20 cellular contexts compared by ENCODE assay signal in the genomic region with DNA sequence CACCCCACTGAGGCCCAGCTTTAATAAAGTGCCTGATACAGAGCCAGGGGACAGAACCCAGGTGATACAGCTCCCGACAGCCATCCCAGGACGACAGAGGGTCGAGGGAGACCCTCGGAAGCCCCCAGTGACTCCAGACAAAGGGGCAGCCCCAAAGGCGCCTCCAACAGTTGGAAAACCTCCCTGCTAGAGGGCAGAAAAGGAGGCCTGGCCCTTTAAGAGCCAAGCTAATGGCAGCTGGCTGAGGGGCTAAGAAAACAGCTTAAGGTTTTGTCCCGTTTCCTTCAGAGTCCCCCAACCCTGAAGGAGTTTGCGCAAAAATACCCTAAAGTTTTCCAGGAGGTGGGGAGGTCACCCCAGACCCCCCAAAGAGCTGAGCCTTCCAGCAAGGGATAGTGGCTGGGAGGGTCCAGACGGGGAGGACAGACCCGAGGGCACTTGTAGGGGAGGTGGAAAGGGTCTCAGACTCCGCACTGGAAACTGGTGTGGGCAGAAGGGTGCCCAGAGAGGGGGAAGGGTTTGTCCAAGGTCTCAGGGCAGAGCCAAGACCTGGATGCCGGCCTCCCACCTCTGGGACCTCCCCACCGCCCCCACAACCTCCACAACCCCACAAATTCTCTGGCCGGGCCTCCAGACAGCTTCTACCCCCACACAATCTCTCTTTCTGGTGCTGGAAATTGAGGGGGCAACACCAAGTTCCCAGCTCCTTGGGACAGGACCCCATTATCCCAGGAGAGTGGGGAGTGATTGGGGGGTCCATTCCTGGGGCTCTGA. TPM values are rescaled to one million over a fixed set of nuclear protein-coding genes. Genes with fewer than 3 reads are reported as not detected.
DNase-seq lines count a peak whose midpoint lies in the region; ATAC-seq, FAIRE-seq and TF ChIP-seq lines count a peak whose summit lies in the region.
"Had no signal": no experiment of that assay in that cellular context is flagged by ENCODE, and none has a peak within 500 bp of the region (broad histone marks: within the 10 kb centered on the region; RNA-seq: fewer than 3 reads in every experiment).

No MANE protein-coding gene starts in this region.

- H3K9ac ChIP-seq in mammary epithelial cell (ENCODE audit: insufficient read depth, low read length) (no peak overlapping the region), endothelial cell of umbilical vein (replicated peaks; ENCODE audit: extremely low read depth, insufficient read depth, low read length) (no peak overlapping the region)

- no peaks in the 10 kb centered on the region for H3K27me3 ChIP-seq in breast epithelium
- no peaks in the 10 kb centered on the region for H3K27me3 ChIP-seq in mammary epithelial cell (ENCODE audit: insufficient read depth, low read length)
- no peaks in the 10 kb centered on the region for H3K27me3 ChIP-seq in endothelial cell of umbilical vein (ENCODE audit: control insufficient read depth in 2 of 2, insufficient read depth in 2 of 2, low read length in 2 of 2)
- H3K27me3 ChIP-seq: brain microvascular endothelial cell, thyroid gland had no signal

- CTCF ChIA-PET in mammary epithelial cell (lab: Charles Lee; ENCODE audit: low non-redundant PET): no interaction called here
- CTCF ChIA-PET in RWPE1 (lab: Yijun Ruan, JAX): interaction anchor here (0.5 kb wide), 1 partner anchor 17 kb away, joined by 5 read pairs; no protein-coding TSS in a partner anchor
- CTCF ChIA-PET in endothelial cell of umbilical vein (lab: Charles Lee): interaction anchor here (0.9 to 1.5 kb wide), 6 partner anchors 16 to 151 kb away, joined by 3 to 5 read pairs (median 3); a partner anchor contains a TSS

- ATAC-seq in stimulated activated effector memory CD8-positive, alpha-beta T cell treated with anti-CD3 and anti-CD28 coated beads, Interleukin-12 subunit alpha, Interleukin-12 subunit beta, amount 100 ng/mL, for 72 hours: no peak
- no peak for ATAC-seq in left colon
- ATAC-seq: naive thymus-derived CD4-positive, alpha-beta T cell had no signal

- H3K4me2 ChIP-seq in mammary epithelial cell (ENCODE audit: insufficient read depth, low read depth, low read length): no peak overlapping the region
- H3K4me2 ChIP-seq in endothelial cell of umbilical vein (ENCODE audit: insufficient read depth, low read length): no peak overlapping the region
- H3K4me2 ChIP-seq: A549 had no signal

- H3K27ac ChIP-seq in breast epithelium (peak overlapping the region; percentile 17 to 71), mammary epithelial cell (ENCODE audit: insufficient read depth, low read depth, low read length) (no peak overlapping the region), RWPE1 (peak overlapping the region; percentile 48), endothelial cell of umbilical vein (ENCODE audit: insufficient read depth, low read depth, low read length) (no peak overlapping the region)
- H3K27ac ChIP-seq: A549, brain microvascular endothelial cell had no signal

- intact Hi-C loops in breast epithelium (cut with DNase I; ENCODE audit: low total_unique reads): no loop called here
- intact Hi-C loops in mammary epithelial cell (cut with micrococcal nuclease): no loop called here
- intact Hi-C loops in endothelial cell of umbilical vein (cut with micrococcal nuclease): no loop called here
- intact Hi-C loops in left colon (cut with DNase I, micrococcal nuclease): no loop called here

- dilution Hi-C loops in mammary epithelial cell (cut with HindIII; ENCODE audit: low sequenced_read_pairs) (no loop called here), endothelial cell of umbilical vein (cut with MboI; ENCODE audit: extremely low pct_ligation_motif_present, low sequenced_read_pairs) (no loop called here)

- H2AFZ ChIP-seq in mammary epithelial cell (ENCODE audit: low read depth, low read length) (no peak overlapping the region), endothelial cell of umbilical vein (ENCODE audit: low read depth, low read length) (no peak overlapping the region)

- H3K9me1 ChIP-seq in endothelial cell of umbilical vein (replicated peaks; ENCODE audit: control insufficient read depth, extremely low read depth, insufficient read depth, low read length): no peaks in the 10 kb centered on the region

- BruUV-seq in mammary epithelial cell (replicated peaks; lab: Mats Ljungman, UMichigan) (no TSS peak), endothelial cell of umbilical vein (replicated peaks; lab: Mats Ljungman, UMichigan) (TSS peak; percentile 24)

- peaks cover 43% of the 10 kb centered on the region for H3K4me1 Mint-ChIP-seq in stimulated activated effector memory CD8-positive, alpha-beta T cell treated with anti-CD3 and anti-CD28 coated beads, Interleukin-12 subunit alpha, Interleukin-12 subunit beta, amount 100 ng/mL, for 72 hours

- H3K27ac Mint-ChIP-seq in stimulated activated effector memory CD8-positive, alpha-beta T cell treated with anti-CD3 and anti-CD28 coated beads, Interleukin-12 subunit alpha, Interleukin-12 subunit beta, amount 100 ng/mL, for 72 hours: peak overlapping the region; percentile 81
- H3K27ac Mint-ChIP-seq: CD4-positive, alpha-beta T cell had no signal

- H4K20me1 ChIP-seq in mammary epithelial cell (ENCODE audit: insufficient read depth, low read length): no peaks in the 10 kb centered on the region
- no peaks in the 10 kb centered on the region for H4K20me1 ChIP-seq in endothelial cell of umbilical vein (replicated peaks; ENCODE audit: control insufficient read depth, extremely low read depth, insufficient read depth, low read length)

- H3K36me3 ChIP-seq in breast epithelium: peaks cover 9% of the 10 kb centered on the region
- H3K36me3 ChIP-seq in mammary epithelial cell (ENCODE audit: insufficient read depth, low read length): peaks cover 3% of the 10 kb centered on the region
- H3K36me3 ChIP-seq in endothelial cell of umbilical vein (ENCODE audit: control insufficient read depth in 2 of 2, extremely low read depth in 1 of 2, insufficient read depth in 2 of 2, low read length in 2 of 2): peaks cover 8 to 22% of the 10 kb centered on the region in 2 experiments

- FAIRE-seq in endothelial cell of umbilical vein (lab: Jason Lieb, UNC): no peak
- FAIRE-seq: A549 had no signal

- TF ChIP-seq POLR2A in breast epithelium (IDR thresholded peaks at IDR 0.05) (no peak), endothelial cell of umbilical vein (IDR thresholded peaks at IDR 0.05; ENCODE audit: low read depth, low read length) (no peak)

- no peak for TF ChIP-seq CTCF in breast epithelium (IDR thresholded peaks at IDR 0.05)
- TF ChIP-seq CTCF in mammary epithelial cell (conservative IDR thresholded peaks at IDR 0.05 in 1 of 2, IDR thresholded peaks at IDR 0.05 in 1 of 2; ENCODE audit: extremely low read depth in 1 of 2, insufficient read depth in 1 of 2, low read depth in 1 of 2, low read length in 2 of 2): no peak
- no peak for TF ChIP-seq CTCF in RWPE1 (conservative IDR thresholded peaks at IDR 0.05; ENCODE audit: low read depth)
- no peak for TF ChIP-seq CTCF in endothelial cell of umbilical vein (IDR thresholded peaks at IDR 0.05; ENCODE audit: extremely low read depth in 1 of 2, insufficient read depth in 1 of 2, low read depth in 1 of 2, low read length in 2 of 2)

- no peak overlapping the region for H3K4me3 ChIP-seq in breast epithelium
- no peak overlapping the region for H3K4me3 ChIP-seq in mammary epithelial cell (replicated peaks in 1 of 3; ENCODE audit: insufficient read depth in 1 of 3, low read depth in 2 of 3, low read length in 3 of 3)
- H3K4me3 ChIP-seq in endothelial cell of umbilical vein (replicated peaks in 1 of 3; ENCODE audit: insufficient read depth in 1 of 3, low read depth in 1 of 3, low read length in 3 of 3): no peak overlapping the region
- H3K4me3 ChIP-seq: A549, lower lobe of right lung, thyroid gland had no signal

- no peaks in the 10 kb centered on the region for H3K9me3 Mint-ChIP-seq in stimulated activated effector memory CD8-positive, alpha-beta T cell treated with anti-CD3 and anti-CD28 coated beads, Interleukin-12 subunit alpha, Interleukin-12 subunit beta, amount 100 ng/mL, for 72 hours
- H3K9me3 Mint-ChIP-seq: CD4-positive, alpha-beta T cell; naive thymus-derived CD4-positive, alpha-beta T cell had no signal

- H3K36me3 Mint-ChIP-seq in stimulated activated effector memory CD8-positive, alpha-beta T cell treated with anti-CD3 and anti-CD28 coated beads, Interleukin-12 subunit alpha, Interleukin-12 subunit beta, amount 100 ng/mL, for 72 hours: peaks cover 89% of the 10 kb centered on the region

- WGBS in mammary epithelial cell (ENCODE audit: low coverage, missing lambda C conversion rate): 75% methylated on average over 12 of the region's 13 CpGs

- DNase-seq in breast epithelium (ENCODE audit: low spot score in 2 of 2) (no peak), mammary epithelial cell (no peak), RWPE1 (ENCODE audit: low spot score) (no peak), endothelial cell of umbilical vein (ENCODE audit: low read depth, low spot score) (no peak), left colon (no peak), NCI-H1436 treated with DMSO at 0.1 percent for 48 hours (lab: John Stamatoyannopoulos, UW) (no peak)
- DNase-seq in stimulated activated effector memory CD8-positive, alpha-beta T cell treated with anti-CD3 and anti-CD28 coated beads, Interleukin-12 subunit alpha, Interleukin-12 subunit beta, amount 100 ng/mL, for 72 hours (ENCODE audit: low spot score in 2 of 2): no peak
- no peak for DNase-seq in activated CD4-positive, alpha-beta T cell treated with anti-CD3 and anti-CD28 coated beads for 1 hour
- DNase-seq: activated naive CD4-positive, alpha-beta T cell treated with anti-CD3 and anti-CD28 coated beads, Interleukin-2, amount 50 U/mL, for 16 hours; brain microvascular endothelial cell; CD4-positive, alpha-beta T cell; lower lobe of right lung; naive thymus-derived CD4-positive, alpha-beta T cell; NCI-H1417 treated with DMSO at 0.1 percent for 48 hours; NCI-H2171 treated with DMSO at 0.1 percent for 48 hours; RPMI8226; stimulated activated CD4-positive, alpha-beta T cell treated with anti-CD3 and anti-CD28 coated beads, Interleukin-12 subunit alpha, Interleukin-12 subunit beta, amount 100 ng/mL, for 4 hours; SW 1271; thyroid gland had no signal

- peaks cover 0 to 3% of the 10 kb centered on the region in 2 donors for H3K4me1 ChIP-seq in breast epithelium
- H3K4me1 ChIP-seq in mammary epithelial cell (ENCODE audit: insufficient read depth, low read length): no peaks in the 10 kb centered on the region
- H3K4me1 ChIP-seq in endothelial cell of umbilical vein (ENCODE audit: control insufficient read depth, extremely low read depth, insufficient read depth, low read length): peaks cover 8% of the 10 kb centered on the region

- no peak overlapping the region for H3K4me3 Mint-ChIP-seq in stimulated activated effector memory CD8-positive, alpha-beta T cell treated with anti-CD3 and anti-CD28 coated beads, Interleukin-12 subunit alpha, Interleukin-12 subunit beta, amount 100 ng/mL, for 72 hours
- H3K4me3 Mint-ChIP-seq: CD4-positive, alpha-beta T cell had no signal

- H3K9me3 ChIP-seq in breast epithelium (no peaks in the 10 kb centered on the region), mammary epithelial cell (replicated peaks; ENCODE audit: insufficient read depth, low read length) (no peaks in the 10 kb centered on the region), endothelial cell of umbilical vein (replicated peaks; ENCODE audit: control insufficient read depth, insufficient read depth, low read length) (no peaks in the 10 kb centered on the region)
- H3K9me3 ChIP-seq: A549, lower lobe of right lung, thyroid gland had no signal

- no peaks in the 10 kb centered on the region for H3K79me2 ChIP-seq in mammary epithelial cell (ENCODE audit: insufficient read depth, low read length)
- no peaks in the 10 kb centered on the region for H3K79me2 ChIP-seq in endothelial cell of umbilical vein (ENCODE audit: control insufficient read depth, insufficient read depth, low read length)

- POLR2A ChIA-PET in RWPE1 (lab: Yijun Ruan, JAX; ENCODE audit: low non-redundant PET): no interaction called here
- POLR2A ChIA-PET in endothelial cell of umbilical vein (lab: Charles Lee): interaction anchor here (0.7 to 1.4 kb wide), 2 partner anchors 9 to 19 kb away, joined by 3 read pairs; no protein-coding TSS in a partner anchor

- in situ Hi-C loops in mammary epithelial cell (cut with MboI; ENCODE audit: low sequenced_read_pairs in 2 of 2): no loop called here

RNA-seq across cellular contexts. Expression of a gene that starts 8.2 kb away (rescaled TPM):
- total RNA-seq in breast epithelium: 10 to 100 TPM; 23.5 to 30.2 (median 23.6) TPM
- 10 to 100 TPM; 42.0 to 57.9 TPM for total RNA-seq in mammary epithelial cell
- 65.8 TPM for polyA plus RNA-seq in mammary epithelial cell
- polyA minus RNA-seq in mammary epithelial cell: 52.1 TPM
- total RNA-seq in endothelial cell of umbilical vein: 113 and 115 TPM in 2 replicates
- polyA plus RNA-seq in endothelial cell of umbilical vein: 148 and 157 TPM in 2 replicates
- polyA plus RNA-seq in endothelial cell of umbilical vein (2011; cell fraction: cytosol; rRNA removed): 189 and 191 TPM in 2 replicates
- 108 and 134 TPM in 2 replicates for polyA plus RNA-seq in endothelial cell of umbilical vein (2011; cell fraction: nucleus; rRNA removed)
- polyA plus RNA-seq in endothelial cell of umbilical vein (2012): 173 and 181 TPM in 2 replicates
- polyA minus RNA-seq in endothelial cell of umbilical vein: 33.5 and 35.7 TPM in 2 replicates
- polyA minus RNA-seq in endothelial cell of umbilical vein (2011; cell fraction: cytosol; rRNA and poly(A)+ RNA removed): 36.3 TPM
- 5.2 TPM in 2 replicates for polyA minus RNA-seq in endothelial cell of umbilical vein (2011; cell fraction: nucleus; rRNA and poly(A)+ RNA removed)
- total RNA-seq in left colon: 100 to 1,000 TPM; 114 to 141 TPM

RNA-seq across cellular contexts. Expression of a gene that starts 13.7 kb away (rescaled TPM):
- 100 to 1,000 TPM in 2 of 3 donors, 10 to 100 TPM in 1; 61.5 to 175 (median 103) TPM for total RNA-seq in breast epithelium
- total RNA-seq in mammary epithelial cell: 10 to 100 TPM; 28.8 to 29.5 TPM
- 26.6 TPM for polyA plus RNA-seq in mammary epithelial cell
- polyA minus RNA-seq in mammary epithelial cell: 14.6 TPM
- total RNA-seq in endothelial cell of umbilical vein: 43.0 and 43.5 TPM in 2 replicates
- 78.9 and 93.6 TPM in 2 replicates for polyA plus RNA-seq in endothelial cell of umbilical vein
- 43.5 and 55.9 TPM in 2 replicates for polyA plus RNA-seq in endothelial cell of umbilical vein (2011; cell fraction: cytosol; rRNA removed)
- 78.4 and 100.0 TPM in 2 replicates for polyA plus RNA-seq in endothelial cell of umbilical vein (2011; cell fraction: nucleus; rRNA removed)
- 27.3 and 41.2 TPM in 2 replicates for polyA plus RNA-seq in endothelial cell of umbilical vein (2012)
- polyA minus RNA-seq in endothelial cell of umbilical vein: 50.1 and 50.4 TPM in 2 replicates
- polyA minus RNA-seq in endothelial cell of umbilical vein (2011; cell fraction: cytosol; rRNA and poly(A)+ RNA removed): 17.7 TPM
- polyA minus RNA-seq in endothelial cell of umbilical vein (2011; cell fraction: nucleus; rRNA and poly(A)+ RNA removed): 20.0 and 24.0 TPM in 2 replicates
- 100 to 1,000 TPM; 222 to 302 TPM for total RNA-seq in left colon

RNA-seq across cellular contexts. Expression of a gene that starts 31.1 kb away (rescaled TPM):
- total RNA-seq in breast epithelium (10 to 100 TPM; 17.6 to 44.6 (median 24.0) TPM), mammary epithelial cell (10 to 100 TPM; 14.3 to 19.6 TPM), endothelial cell of umbilical vein (38.1 and 45.9 TPM in 2 replicates), left colon (10 to 100 TPM; 37.5 to 46.9 TPM)
- polyA plus RNA-seq in mammary epithelial cell (21.9 TPM), endothelial cell of umbilical vein (85.3 and 108 TPM in 2 replicates)
- polyA minus RNA-seq in mammary epithelial cell (50.2 TPM), endothelial cell of umbilical vein (38.1 and 51.5 TPM in 2 replicates)
- 44.2 and 64.3 TPM in 2 replicates for polyA plus RNA-seq in endothelial cell of umbilical vein (2011; cell fraction: cytosol; rRNA removed)
- 38.1 and 41.5 TPM in 2 replicates for polyA plus RNA-seq in endothelial cell of umbilical vein (2011; cell fraction: nucleus; rRNA removed)
- polyA plus RNA-seq in endothelial cell of umbilical vein (2012): 39.9 and 49.4 TPM in 2 replicates
- 129 TPM for polyA minus RNA-seq in endothelial cell of umbilical vein (2011; cell fraction: cytosol; rRNA and poly(A)+ RNA removed)
- 19.7 and 26.7 TPM in 2 replicates for polyA minus RNA-seq in endothelial cell of umbilical vein (2011; cell fraction: nucleus; rRNA and poly(A)+ RNA removed)

RNA-seq across cellular contexts. Expression of a gene that starts 31.2 kb away (rescaled TPM):
- total RNA-seq in breast epithelium: 10 to 100 TPM; 21.5 to 50.8 (median 30.9) TPM
- 10 to 100 TPM in 1 of 2 donors, 1 to 10 TPM in 1; 4.0 to 32.2 TPM for total RNA-seq in mammary epithelial cell
- polyA plus RNA-seq in mammary epithelial cell: 15.1 TPM
- polyA minus RNA-seq in mammary epithelial cell: 29.8 TPM
- total RNA-seq in endothelial cell of umbilical vein: 688 and 728 TPM in 2 replicates
- 338 and 355 TPM in 2 replicates for polyA plus RNA-seq in endothelial cell of umbilical vein
- polyA plus RNA-seq in endothelial cell of umbilical vein (2011; cell fraction: cytosol; rRNA removed): 321 and 356 TPM in 2 replicates
- 246 and 249 TPM in 2 replicates for polyA plus RNA-seq in endothelial cell of umbilical vein (2011; cell fraction: nucleus; rRNA removed)
- 646 and 659 TPM in 2 replicates for polyA plus RNA-seq in endothelial cell of umbilical vein (2012)
- polyA minus RNA-seq in endothelial cell of umbilical vein: 275 and 289 TPM in 2 replicates
- polyA minus RNA-seq in endothelial cell of umbilical vein (2011; cell fraction: cytosol; rRNA and poly(A)+ RNA removed): 28.9 TPM
- 123 and 127 TPM in 2 replicates for polyA minus RNA-seq in endothelial cell of umbilical vein (2011; cell fraction: nucleus; rRNA and poly(A)+ RNA removed)
- total RNA-seq in left colon: 10 to 100 TPM; 15.1 to 26.5 TPM

RNA-seq across cellular contexts. Expression of a gene that starts 44.9 kb away (rescaled TPM):
- total RNA-seq in breast epithelium (10 to 100 TPM in 1 of 3 donors, 1 to 10 TPM in 2; 2.2 to 10.1 (median 5.2) TPM), mammary epithelial cell (10 to 100 TPM in 1 of 2 donors, 1 to 10 TPM in 1; 6.7 to 11.8 TPM), endothelial cell of umbilical vein (2.9 and 3.8 TPM in 2 replicates), left colon (1 to 10 TPM; 1.3 to 1.9 TPM)
- polyA plus RNA-seq in mammary epithelial cell (4.4 TPM), endothelial cell of umbilical vein (1.5 and 2.3 TPM in 2 replicates)
- polyA minus RNA-seq in mammary epithelial cell (0.41 TPM), endothelial cell of umbilical vein (0.42 and 0.83 TPM in 2 replicates)
- polyA plus RNA-seq in endothelial cell of umbilical vein (2011; cell fraction: cytosol; rRNA removed): 0.28 and 0.87 TPM in 2 replicates
- polyA plus RNA-seq in endothelial cell of umbilical vein (2011; cell fraction: nucleus; rRNA removed): 5.1 and 6.2 TPM in 2 replicates
- polyA plus RNA-seq in endothelial cell of umbilical vein (2012): 0.56 and 1.3 TPM in 2 replicates
- 4.0 TPM for polyA minus RNA-seq in endothelial cell of umbilical vein (2011; cell fraction: cytosol; rRNA and poly(A)+ RNA removed)
- 1.6 and 1.8 TPM in 2 replicates for polyA minus RNA-seq in endothelial cell of umbilical vein (2011; cell fraction: nucleus; rRNA and poly(A)+ RNA removed)

Comparison
In these comparisons a context has a peak if more than half of its experiments do, and no peak if none do; other contexts are left out.
1. H3K27ac ChIP-seq: peak in breast epithelium (2 of 2) and RWPE1 (single experiment); none in mammary epithelial cell (single experiment) and endothelial cell of umbilical vein (single experiment).